In the genomic region with DNA sequence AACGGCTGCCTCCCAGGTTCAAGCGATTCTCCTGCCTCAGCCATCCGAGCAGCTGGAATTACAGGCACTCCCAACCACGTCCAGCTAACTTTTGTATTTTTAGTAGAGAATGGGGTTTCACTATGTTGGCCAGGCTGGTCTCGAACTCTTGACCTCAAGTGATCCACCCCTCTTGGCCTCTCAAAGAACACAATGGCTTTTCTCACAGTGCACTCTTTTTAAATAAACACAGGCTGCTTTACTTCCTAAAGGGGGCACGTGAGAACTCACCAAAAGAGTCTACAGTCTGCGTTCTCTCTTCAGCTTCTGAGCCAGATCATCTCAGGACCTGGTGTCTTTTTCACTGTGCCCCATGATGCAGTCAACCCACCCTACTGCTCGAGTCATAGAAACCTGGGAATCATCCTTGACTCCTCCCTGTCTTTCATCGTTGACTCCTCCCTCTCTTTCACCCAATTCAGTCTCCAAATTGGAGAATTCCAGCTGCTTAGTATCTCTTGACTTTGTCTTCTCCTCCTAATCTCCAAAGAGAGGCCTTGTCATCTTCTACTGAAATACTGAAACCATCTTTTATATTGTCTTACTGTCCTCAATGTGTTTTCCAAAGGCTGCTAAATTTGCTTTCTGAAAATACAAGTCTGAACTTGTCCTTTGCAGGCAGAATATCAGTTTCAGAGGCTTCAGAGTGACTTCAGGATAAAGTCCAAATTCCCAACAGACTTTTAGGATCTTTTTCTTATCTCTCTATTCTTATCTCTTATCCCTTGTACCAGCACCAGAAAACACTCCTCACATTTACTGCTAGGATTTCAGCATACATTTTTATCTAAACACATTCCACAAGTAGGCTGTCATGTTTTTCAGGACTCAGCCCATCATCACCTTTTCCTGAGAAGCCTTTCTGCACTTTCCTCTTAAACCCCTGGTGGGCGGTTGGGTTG, we compare ENCODE assay signal across 13 cellular contexts.
DNase-seq lines count a peak whose midpoint lies in the region; ATAC-seq and TF ChIP-seq lines count a peak whose summit lies in the region.
"Had no signal": no experiment of that assay in that cellular context is flagged by ENCODE, and none has a peak within 500 bp of the region (broad histone marks: within the 10 kb centered on the region; RNA-seq: fewer than 3 reads in every experiment).

No MANE protein-coding gene starts in this region.

- H3K9ac ChIP-seq in Karpas-422 (ENCODE audit: low read length): no peak overlapping the region

- no peaks in the 10 kb centered on the region for H3K9me2 ChIP-seq in Karpas-422 (replicated peaks; ENCODE audit: insufficient read depth, low read length)

- peak; percentile 37 for DNase-seq in AG04450 (ENCODE audit: low read depth, low spot score)
- no peak for DNase-seq in Karpas-422
- peak; percentile 65 for DNase-seq in epithelial cell of esophagus (ENCODE audit: low read depth)
- no peak for DNase-seq in lower lobe of right lung
- no peak for DNase-seq in DMS 273 treated with DMSO at 0.1 percent for 48 hours (lab: John Stamatoyannopoulos, UW)
- no peak for DNase-seq in activated CD4-positive, alpha-beta T cell treated with anti-CD3 and anti-CD28 coated beads for 48 hours
- DNase-seq in stimulated activated CD4-positive, alpha-beta T cell treated with anti-CD3 and anti-CD28 coated beads, Interleukin-1b, Interleukin-23, amount 100 ng/mL, for 48 hours: no peak
- no peak for DNase-seq in mucosa of descending colon
- DNase-seq: activated effector memory CD4-positive, alpha-beta T cell treated with anti-CD3 and anti-CD28 coated beads, Interleukin-2, amount 50 U/mL, for 16 hours; BE2C; NCI-H2081; PC-9 had no signal

- H3K9me3 ChIP-seq in AG04450 (ENCODE audit: control insufficient read depth, insufficient read depth, low read length): no peaks in the 10 kb centered on the region
- no peaks in the 10 kb centered on the region for H3K9me3 ChIP-seq in Karpas-422 (ENCODE audit: low read length)
- no peaks in the 10 kb centered on the region for H3K9me3 ChIP-seq in lower lobe of right lung
- no peaks in the 10 kb centered on the region for H3K9me3 ChIP-seq in mucosa of descending colon
- H3K9me3 ChIP-seq: BE2C had no signal

- H3K27ac ChIP-seq in AG04450 (ENCODE audit: low read depth, low read length) (peak overlapping the region; percentile 69), Karpas-422 (ENCODE audit: low read length) (no peak overlapping the region), lower lobe of right lung (peak overlapping the region; percentile 32)
- H3K27ac ChIP-seq: PC-9, VCaP had no signal

- POLR2A ChIA-PET in AG04450 (lab: Yijun Ruan, JAX): no interaction called here

- no peaks in the 10 kb centered on the region for H3K79me2 ChIP-seq in Karpas-422 (ENCODE audit: low read length)

- peak overlapping the region; percentile 16; the same call in 1 of the 2 replicates for H2AFZ ChIP-seq in Karpas-422 (ENCODE audit: low read length)
- H2AFZ ChIP-seq: PC-9 had no signal

- H4K20me1 ChIP-seq in Karpas-422 (ENCODE audit: insufficient read depth, low read depth, low read length): no peaks in the 10 kb centered on the region

- no peak for ATAC-seq in lower lobe of right lung
- no peak for ATAC-seq in mucosa of descending colon

- H3K4me2 ChIP-seq in Karpas-422 (ENCODE audit: low read depth, low read length, poor library complexity, severe bottlenecking): no peak overlapping the region
- H3K4me2 ChIP-seq: PC-9 had no signal

- H3K4me1 ChIP-seq in Karpas-422 (ENCODE audit: low read length): peaks cover 9% of the 10 kb centered on the region
- H3K4me1 ChIP-seq in lower lobe of right lung: peaks cover 8% of the 10 kb centered on the region
- H3K4me1 ChIP-seq in mucosa of descending colon (ENCODE audit: low read depth): no peaks in the 10 kb centered on the region
- H3K4me1 ChIP-seq: BE2C had no signal

- CTCF ChIA-PET in AG04450 (lab: Charles Lee): interaction anchor here (0.7 to 3.3 kb wide), 2 partner anchors 12 kb away, joined by 6 to 14 read pairs; no protein-coding TSS in a partner anchor

- intact Hi-C loops in lower lobe of right lung (cut with DNase I) (no loop called here), mucosa of descending colon (cut with DNase I, micrococcal nuclease) (no loop called here)

- TF ChIP-seq CTCF in AG04450 (IDR thresholded peaks at IDR 0.05; ENCODE audit: low read depth, low read length) (peak; percentile 26), epithelial cell of esophagus (IDR thresholded peaks at IDR 0.05; ENCODE audit: insufficient read depth, low read depth, low read length, missing control alignments) (no peak), lower lobe of right lung (IDR thresholded peaks at IDR 0.05) (no peak), mucosa of descending colon (IDR thresholded peaks at IDR 0.05) (no peak)

- no peak overlapping the region for H3K4me3 ChIP-seq in AG04450 (ENCODE audit: low read depth, low read length)
- H3K4me3 ChIP-seq in Karpas-422 (ENCODE audit: low read length): no peak overlapping the region
- no peak overlapping the region for H3K4me3 ChIP-seq in epithelial cell of esophagus (ENCODE audit: low read length)
- no peak overlapping the region for H3K4me3 ChIP-seq in lower lobe of right lung
- H3K4me3 ChIP-seq in mucosa of descending colon: no peak overlapping the region
- H3K4me3 ChIP-seq: PC-9 had no signal

- H3K36me3 ChIP-seq in Karpas-422 (ENCODE audit: insufficient read depth, low read length) (no peaks in the 10 kb centered on the region), lower lobe of right lung (peaks cover 77% of the 10 kb centered on the region), mucosa of descending colon (ENCODE audit: low read depth) (no peaks in the 10 kb centered on the region)
- H3K36me3 ChIP-seq: BE2C had no signal

- H3K27me3 ChIP-seq in AG04450 (ENCODE audit: control insufficient read depth, insufficient read depth, low read length): no peaks in the 10 kb centered on the region
- no peaks in the 10 kb centered on the region for H3K27me3 ChIP-seq in Karpas-422 (ENCODE audit: low read length)
- H3K27me3 ChIP-seq in lower lobe of right lung (ENCODE audit: low read depth): no peaks in the 10 kb centered on the region

Comparison
In these comparisons a context has a peak if more than half of its experiments do, and no peak if none do; other contexts are left out.
1. DNase-seq: peak in AG04450 (single experiment) and epithelial cell of esophagus (single experiment); none in Karpas-422 (single experiment), lower lobe of right lung (single experiment), DMS 273 treated with DMSO at 0.1 percent for 48 hours (single experiment), activated CD4-positive, alpha-beta T cell treated with anti-CD3 and anti-CD28 coated beads for 48 hours (single experiment), stimulated activated CD4-positive, alpha-beta T cell treated with anti-CD3 and anti-CD28 coated beads, Interleukin-1b, Interleukin-23, amount 100 ng/mL, for 48 hours (single experiment) and mucosa of descending colon (0 of 3).